Comparison of ENCODE assay signal across 1 cellular context in the genomic region with DNA sequence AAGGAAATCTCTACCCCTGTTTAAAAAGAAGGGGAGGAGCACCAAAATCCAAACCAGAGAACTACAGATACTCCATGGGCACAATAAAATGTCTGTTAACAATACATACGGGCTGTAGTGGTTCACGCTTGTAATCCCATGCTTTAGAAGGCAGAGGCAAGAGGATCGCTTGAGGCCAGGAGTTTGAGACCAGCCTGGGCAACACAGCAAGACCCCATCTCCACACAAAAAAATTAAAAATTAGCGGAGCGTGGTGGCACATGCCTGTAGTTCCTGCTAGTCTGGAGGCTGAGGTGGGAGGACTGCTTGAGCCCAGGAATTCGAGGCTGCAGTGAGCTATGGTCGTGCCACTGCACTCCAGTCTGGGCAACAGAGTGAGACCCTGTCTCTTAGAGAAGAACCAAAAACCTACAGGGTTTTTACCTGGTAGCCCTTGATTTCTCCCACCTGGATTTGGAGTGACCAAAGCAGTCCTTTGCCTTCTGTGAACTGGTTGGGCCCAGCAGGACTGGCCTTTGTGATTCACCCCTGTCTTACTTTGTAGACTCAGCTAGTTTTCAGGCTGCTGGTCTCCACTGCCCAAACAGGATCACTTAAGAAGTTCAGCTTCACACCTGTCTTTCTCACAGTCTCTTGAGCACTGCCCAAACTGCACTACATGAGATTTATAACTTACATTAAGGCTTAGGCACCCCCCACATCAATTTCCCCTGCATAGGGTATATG.
A peak's percentile ranks its signal among the peaks of the same experiment; 100 is the strongest.
TF ChIP-seq lines count a peak whose summit lies in the region.

No MANE protein-coding gene starts in this region.

TF ChIP-seq in K562, 482 proteins besides CTCF, POLR2A, EP300 and RAD21 (continued from another document):
- TF ChIP-seq MTF1 (CRISPR knock-in tag; IDR thresholded peaks at IDR 0.05; ENCODE audit: borderline replicate concordance) (no peak), CHD4 (IDR thresholded peaks at IDR 0.05; ENCODE audit: insufficient read depth, insufficient replicate concordance, low read depth, low read length, poor library complexity, severe bottlenecking) (no peak), ZNF121 (CRISPR knock-in tag; conservative IDR thresholded peaks at IDR 0.05) (peak; percentile 95), ZNF3 (CRISPR knock-in tag; IDR thresholded peaks at IDR 0.05) (no peak), KDM1A (IDR thresholded peaks at IDR 0.05) (peak in 1 of 2 experiments; percentile 66; a peak in 2 of 4 replicates), RBM34 (IDR thresholded peaks at IDR 0.05; ENCODE audit: borderline replicate concordance, insufficient read depth, low read length) (no peak), ZNF282 (CRISPR knock-in tag; IDR thresholded peaks at IDR 0.05) (no peak), RBM25 (IDR thresholded peaks at IDR 0.05; ENCODE audit: low read depth, low read length, severe bottlenecking) (peak; percentile 54), NFYB (IDR thresholded peaks at IDR 0.05; ENCODE audit: extremely low read depth, insufficient read length) (no peak), YBX1 (IDR thresholded peaks at IDR 0.05) (no peak), PTBP1 (IDR thresholded peaks at IDR 0.05; ENCODE audit: low read depth, low read length) (no peak), NR2F6 (CRISPR knock-in tag; IDR thresholded peaks at IDR 0.05) (no peak), ZNF507 (tag; conservative IDR thresholded peaks at IDR 0.05) (no peak), RCOR1 (IDR thresholded peaks at IDR 0.05; ENCODE audit: borderline replicate concordance in 1 of 2, low read depth in 2 of 2, low read length in 2 of 2) (no peak), BCOR (IDR thresholded peaks at IDR 0.05) (peak; percentile 82), ATF2 (CRISPR knock-in tag; IDR thresholded peaks at IDR 0.05) (no peak), TCF15 (CRISPR knock-in tag; IDR thresholded peaks at IDR 0.05) (no peak), KLF16 (IDR thresholded peaks at IDR 0.05) (no peak), TRIM28 (IDR thresholded peaks at IDR 0.05) (no peak), KAT8 (IDR thresholded peaks at IDR 0.05; ENCODE audit: low read depth) (no peak), ZNF76 (CRISPR knock-in tag; IDR thresholded peaks at IDR 0.05; ENCODE audit: borderline replicate concordance) (no peak), DPF2 (IDR thresholded peaks at IDR 0.05) (no peak), ZNF830 (CRISPR knock-in tag; IDR thresholded peaks at IDR 0.05) (no peak), RFX5 (IDR thresholded peaks at IDR 0.05; ENCODE audit: low read depth, low read length) (no peak), ZSCAN32 (CRISPR knock-in tag; IDR thresholded peaks at IDR 0.05) (no peak), SIN3A (IDR thresholded peaks at IDR 0.05; ENCODE audit: borderline replicate concordance in 2 of 2, control insufficient read depth in 1 of 2, low read depth in 2 of 2, low read length in 2 of 2) (no peak), ATF1 (CRISPR knock-in tag; IDR thresholded peaks at IDR 0.05) (no peak), ATF1 (tag; IDR thresholded peaks at IDR 0.05) (no peak), DLX4 (CRISPR knock-in tag; IDR thresholded peaks at IDR 0.05) (no peak), BACH1 (tag; IDR thresholded peaks at IDR 0.05) (no peak), ATF4 (CRISPR knock-in tag; IDR thresholded peaks at IDR 0.05) (no peak), CHAMP1 (IDR thresholded peaks at IDR 0.05) (no peak)
- TF ChIP-seq, protein P1, sequence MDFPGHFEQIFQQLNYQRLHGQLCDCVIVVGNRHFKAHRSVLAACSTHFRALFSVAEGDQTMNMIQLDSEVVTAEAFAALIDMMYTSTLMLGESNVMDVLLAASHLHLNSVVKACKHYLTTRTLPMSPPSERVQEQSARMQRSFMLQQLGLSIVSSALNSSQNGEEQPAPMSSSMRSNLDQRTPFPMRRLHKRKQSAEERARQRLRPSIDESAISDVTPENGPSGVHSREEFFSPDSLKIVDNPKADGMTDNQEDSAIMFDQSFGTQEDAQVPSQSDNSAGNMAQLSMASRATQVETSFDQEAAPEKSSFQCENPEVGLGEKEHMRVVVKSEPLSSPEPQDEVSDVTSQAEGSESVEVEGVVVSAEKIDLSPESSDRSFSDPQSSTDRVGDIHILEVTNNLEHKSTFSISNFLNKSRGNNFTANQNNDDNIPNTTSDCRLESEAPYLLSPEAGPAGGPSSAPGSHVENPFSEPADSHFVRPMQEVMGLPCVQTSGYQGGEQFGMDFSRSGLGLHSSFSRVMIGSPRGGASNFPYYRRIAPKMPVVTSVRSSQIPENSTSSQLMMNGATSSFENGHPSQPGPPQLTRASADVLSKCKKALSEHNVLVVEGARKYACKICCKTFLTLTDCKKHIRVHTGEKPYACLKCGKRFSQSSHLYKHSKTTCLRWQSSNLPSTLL (IDR thresholded peaks at IDR 0.05) = no peak
